ENCODE assay signal across 19 cellular contexts in the genomic region with DNA sequence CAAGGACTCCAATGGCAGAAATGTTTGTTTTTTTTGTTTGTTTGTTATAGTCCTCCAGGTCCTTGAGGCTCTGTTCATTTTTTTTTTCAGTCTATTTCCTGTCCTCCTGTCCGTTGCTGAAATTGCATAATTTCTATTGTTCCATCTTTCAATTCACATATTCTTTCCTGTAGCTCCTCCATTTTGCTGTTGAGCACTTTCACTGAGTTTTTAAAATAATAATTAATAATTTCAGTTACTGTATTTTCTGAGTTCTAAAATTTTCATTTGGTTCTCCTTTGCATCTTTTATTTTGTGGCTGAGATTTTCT.
DNase-seq lines count a peak whose midpoint lies in the region; ATAC-seq, FAIRE-seq and TF ChIP-seq lines count a peak whose summit lies in the region.
"Had no signal": no experiment of that assay in that cellular context is flagged by ENCODE, and none has a peak within 500 bp of the region (broad histone marks: within the 10 kb centered on the region; RNA-seq: fewer than 3 reads in every experiment).

No MANE protein-coding gene starts in this region.

- H4K20me1 ChIP-seq in HepG2 (ENCODE audit: insufficient read depth, low read length) = no peaks in the 10 kb centered on the region
- H4K20me1 ChIP-seq: BLaER1 had no signal

- ATAC-seq in HepG2 = no peak
- no peak for ATAC-seq in right lobe of liver
- peak; percentile 47 for ATAC-seq in mucosa of descending colon
- ATAC-seq: CD8-positive, alpha-beta T cell; GM12878; GM23338 had no signal

- H3K27me3 ChIP-seq in HepG2 (ENCODE audit: control insufficient read depth in 1 of 2, insufficient read depth in 2 of 2, low read length in 2 of 2) = no peaks in the 10 kb centered on the region
- no peaks in the 10 kb centered on the region for H3K27me3 ChIP-seq in right lobe of liver
- no peaks in the 10 kb centered on the region for H3K27me3 ChIP-seq in colonic mucosa
- H3K27me3 ChIP-seq: BLaER1 had no signal

- DNase-seq in HepG2 (ENCODE audit: low spot score) (no peak), right lobe of liver (no peak), colonic mucosa (no peak), mucosa of descending colon (no peak), H4 (ENCODE audit: low spot score) (no peak), NCI-H1436 treated with DMSO at 0.1 percent for 48 hours (lab: John Stamatoyannopoulos, UW) (no peak)
- DNase-seq: CD4-positive, CD25-positive, alpha-beta regulatory T cell; CD8-positive, alpha-beta T cell; DMS79; EL; GDM1; H7; HCEC 1CT had no signal

- no peak overlapping the region for H2AFZ ChIP-seq in HepG2 (ENCODE audit: low read length)
- H2AFZ ChIP-seq: GM23338 had no signal

- in situ Hi-C loops in HepG2 (cut with HindIII; ENCODE audit: extremely low pct_ligation_motif_present, low pct_unique_long_range_greater_than_20kb) = no loop called here

- H3K27ac ChIP-seq in HepG2 (ENCODE audit: extremely low read length, insufficient read depth, low read length) = no peak overlapping the region
- H3K27ac ChIP-seq in right lobe of liver = no peak overlapping the region
- H3K27ac ChIP-seq in colonic mucosa = peak overlapping the region; percentile 38
- H3K27ac ChIP-seq: 22Rv1, BLaER1, C4-2B had no signal

- POLR2A ChIA-PET in HepG2 (lab: Yijun Ruan, JAX) = interaction anchor here (1.6 to 1.7 kb wide), 2 partner anchors 15 to 46 kb away, joined by 8 read pairs; no protein-coding TSS in a partner anchor

- TF ChIP-seq RAD21 in HepG2 (CRISPR knock-in tag; IDR thresholded peaks at IDR 0.05) = no peak

- WGBS in HepG2 (ENCODE audit: low lambda C conversion rate) = 45% methylated on average over 1 of the region's 1 CpG
- 50% methylated on average over 1 of the region's 1 CpG for WGBS in right lobe of liver (ENCODE audit: insufficient coverage, low coverage, low lambda C conversion rate, missing lambda C conversion rate)

- no peak overlapping the region for H3K4me2 ChIP-seq in HepG2 (ENCODE audit: low read depth, low read length)
- H3K4me2 ChIP-seq: BLaER1, GM23338 had no signal

- BruUV-seq in HepG2 (replicated peaks; lab: Mats Ljungman, UMichigan) = no TSS peak

- TF ChIP-seq CTCF in HepG2 (CRISPR knock-in tag; IDR thresholded peaks at IDR 0.05) (no peak), right lobe of liver (IDR thresholded peaks at IDR 0.05) (no peak), colonic mucosa (IDR thresholded peaks at IDR 0.05) (no peak), mucosa of descending colon (IDR thresholded peaks at IDR 0.05) (no peak)

- H3K9ac ChIP-seq in HepG2 (ENCODE audit: insufficient read depth, low read depth, low read length) (no peak overlapping the region), colonic mucosa (ENCODE audit: low read depth in 2 of 2, low read length in 2 of 2) (no peak overlapping the region)
- H3K9ac ChIP-seq: BLaER1 had no signal

- H3K79me2 ChIP-seq in HepG2 (ENCODE audit: insufficient read depth, low read length) = no peaks in the 10 kb centered on the region

- no peak for FAIRE-seq in HepG2 (lab: Jason Lieb, UNC)
- FAIRE-seq: GM12878, GM18507 had no signal

- TF ChIP-seq POLR2A in HepG2 (IDR thresholded peaks at IDR 0.05; ENCODE audit: insufficient read depth in 1 of 2, low read depth in 2 of 2, low read length in 2 of 2) (no peak), right lobe of liver (IDR thresholded peaks at IDR 0.05) (no peak)

- peaks cover 37% of the 10 kb centered on the region for H3K4me1 ChIP-seq in HepG2 (ENCODE audit: insufficient read depth, low read length)
- peaks cover 0 to 13% (median 3%) of the 10 kb centered on the region in 4 donors for H3K4me1 ChIP-seq in right lobe of liver
- no peaks in the 10 kb centered on the region for H3K4me1 ChIP-seq in colonic mucosa
- H3K4me1 ChIP-seq in mucosa of descending colon (ENCODE audit: low read depth) = no peaks in the 10 kb centered on the region
- H3K4me1 ChIP-seq: BLaER1 had no signal

- intact Hi-C loops in HepG2 (cut with micrococcal nuclease; ENCODE audit: unreplicated experiment) (no loop called here), right lobe of liver (cut with DNase I) (no loop called here), colonic mucosa (cut with DNase I) (no loop called here), mucosa of descending colon (cut with DNase I, micrococcal nuclease) (no loop called here)

- no peak for TF ChIP-seq EP300 in HepG2 (IDR thresholded peaks at IDR 0.05; ENCODE audit: low read depth in 2 of 2, low read length in 2 of 2)
- TF ChIP-seq EP300 in HepG2 (CRISPR knock-in tag; IDR thresholded peaks at IDR 0.05; ENCODE audit: borderline replicate concordance) = no peak

- no peaks in the 10 kb centered on the region for H3K36me3 ChIP-seq in HepG2 (replicated peaks in 1 of 2; ENCODE audit: control insufficient read depth in 1 of 2, insufficient read depth in 2 of 2, low read length in 2 of 2)
- no peaks in the 10 kb centered on the region for H3K36me3 ChIP-seq in right lobe of liver
- H3K36me3 ChIP-seq in colonic mucosa = no peaks in the 10 kb centered on the region
- no peaks in the 10 kb centered on the region for H3K36me3 ChIP-seq in mucosa of descending colon (ENCODE audit: low read depth)
- H3K36me3 ChIP-seq: BLaER1 had no signal

- peaks cover 4% of the 10 kb centered on the region; the same call in 1 of the 2 replicates for H3K9me3 ChIP-seq in HepG2 (ENCODE audit: low read length)
- peaks cover 0 to 5% (median 0%) of the 10 kb centered on the region in 4 donors for H3K9me3 ChIP-seq in right lobe of liver
- no peaks in the 10 kb centered on the region for H3K9me3 ChIP-seq in colonic mucosa
- H3K9me3 ChIP-seq in mucosa of descending colon = no peaks in the 10 kb centered on the region
- H3K9me3 ChIP-seq: BLaER1 had no signal

- H3K4me3 ChIP-seq in HepG2 (replicated peaks in 1 of 3; ENCODE audit: insufficient read depth in 1 of 3, low read depth in 2 of 3, low read length in 3 of 3) (no peak overlapping the region), right lobe of liver (no peak overlapping the region), colonic mucosa (no peak overlapping the region), mucosa of descending colon (no peak overlapping the region)
- H3K4me3 ChIP-seq: BLaER1, GM12878, GM23338 had no signal

- CTCF ChIA-PET in HepG2 (lab: Yijun Ruan, JAX; ENCODE audit: low intra/inter-chr PET ratio, low total read pairs) = no interaction called here

TF ChIP-seq in HepG2, 621 proteins besides CTCF, POLR2A, EP300 and RAD21 (continues in another document):
- TF ChIP-seq ZNF367 (CRISPR knock-in tag; IDR thresholded peaks at IDR 0.05; ENCODE audit: borderline replicate concordance) (no peak), SRSF9 (IDR thresholded peaks at IDR 0.05; ENCODE audit: borderline replicate concordance, insufficient read depth, low read depth, low read length, poor library complexity, severe bottlenecking) (no peak), PHF21A (CRISPR knock-in tag; IDR thresholded peaks at IDR 0.05) (no peak), CBX2 (IDR thresholded peaks at IDR 0.05; ENCODE audit: low read depth, low read length) (no peak), CBX2 (CRISPR knock-in tag; IDR thresholded peaks at IDR 0.05; ENCODE audit: low read depth) (no peak), ZNF431 (CRISPR knock-in tag; IDR thresholded peaks at IDR 0.05; ENCODE audit: borderline replicate concordance, low read depth) (no peak), ZNF775 (CRISPR knock-in tag; IDR thresholded peaks at IDR 0.05; ENCODE audit: borderline replicate concordance) (no peak), SMYD3 (CRISPR knock-in tag; IDR thresholded peaks at IDR 0.05) (no peak), BRCA1 (CRISPR knock-in tag; IDR thresholded peaks at IDR 0.05) (no peak), FOXP1 (IDR thresholded peaks at IDR 0.05) (no peak), FOXP1 (CRISPR knock-in tag; IDR thresholded peaks at IDR 0.05) (peak; percentile 16; the same call in 1 of the 2 replicates), GATAD2A (CRISPR knock-in tag; IDR thresholded peaks at IDR 0.05) (0 out of 2 replicates have a peak, but pooled peaks have one; percentile 10), CHD4 (IDR thresholded peaks at IDR 0.05; ENCODE audit: borderline replicate concordance, low read length) (no peak), GABPA (IDR thresholded peaks at IDR 0.05; ENCODE audit: low read depth, low read length) (no peak), GABPA (CRISPR knock-in tag; IDR thresholded peaks at IDR 0.05; ENCODE audit: low read depth) (no peak)
- TF ChIP-seq, protein P1, sequence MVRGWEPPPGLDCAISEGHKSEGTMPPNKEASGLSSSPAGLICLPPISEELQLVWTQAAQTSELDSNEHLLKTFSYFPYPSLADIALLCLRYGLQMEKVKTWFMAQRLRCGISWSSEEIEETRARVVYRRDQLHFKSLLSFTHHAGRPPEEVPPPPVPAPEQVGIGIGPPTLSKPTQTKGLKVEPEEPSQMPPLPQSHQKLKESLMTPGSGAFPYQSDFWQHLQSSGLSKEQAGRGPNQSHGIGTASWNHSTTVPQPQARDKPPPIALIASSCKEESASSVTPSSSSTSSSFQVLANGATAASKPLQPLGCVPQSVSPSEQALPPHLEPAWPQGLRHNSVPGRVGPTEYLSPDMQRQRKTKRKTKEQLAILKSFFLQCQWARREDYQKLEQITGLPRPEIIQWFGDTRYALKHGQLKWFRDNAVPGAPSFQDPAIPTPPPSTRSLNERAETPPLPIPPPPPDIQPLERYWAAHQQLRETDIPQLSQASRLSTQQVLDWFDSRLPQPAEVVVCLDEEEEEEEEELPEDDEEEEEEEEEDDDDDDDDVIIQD (CRISPR knock-in tag; IDR thresholded peaks at IDR 0.05; ENCODE audit: low read depth) = peak; percentile 41; the same call in 1 of the 2 replicates
